ENCODE assay signal across 18 cellular contexts in the genomic region with DNA sequence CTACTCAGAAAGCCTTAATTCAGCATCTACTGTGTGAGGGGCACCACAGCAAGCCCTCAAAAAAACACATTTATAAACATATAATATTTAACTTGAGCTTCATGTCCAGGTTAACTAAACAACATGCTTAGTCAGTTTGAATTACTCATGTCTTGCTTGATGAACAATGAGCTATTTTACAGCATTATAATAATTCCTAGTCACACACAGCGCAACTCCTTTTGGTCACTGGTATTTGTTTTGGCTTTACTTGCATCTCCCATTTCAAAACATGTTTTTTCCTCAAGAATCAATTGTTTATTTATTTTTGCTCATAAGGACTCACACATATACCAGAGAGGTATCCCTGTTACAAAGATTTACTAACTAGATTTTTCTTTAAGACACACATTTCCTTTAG.
"Had no signal": no experiment of that assay in that cellular context is flagged by ENCODE, and none has a peak within 500 bp of the region (broad histone marks: within the 10 kb centered on the region; RNA-seq: fewer than 3 reads in every experiment).

No MANE protein-coding gene starts in this region.

- H3K36me3 Mint-ChIP-seq: natural killer cell; stimulated activated effector memory CD8-positive, alpha-beta T cell treated with anti-CD3 and anti-CD28 coated beads, Interleukin-12 subunit alpha, Interleukin-12 subunit beta, amount 100 ng/mL, for 72 hours; WTC11 had no signal

- H3K27me3 Mint-ChIP-seq: central memory CD8-positive, alpha-beta T cell; effector memory CD8-positive, alpha-beta T cell had no signal

- DNase-seq: activated CD4-positive, alpha-beta T cell treated with anti-CD3 and anti-CD28 coated beads for 48 hours; activated CD8-positive, alpha-beta memory T cell treated with anti-CD3 and anti-CD28 coated beads, Interleukin-2, amount 50 U/mL, for 48 hours; activated CD8-positive, alpha-beta T cell treated with anti-CD3 and anti-CD28 coated beads, Interleukin-2, amount 10 ng/mL, durations not matched to agents 7 days and 5 days; activated naive CD4-positive, alpha-beta T cell; activated naive CD8-positive, alpha-beta T cell treated with anti-CD3 and anti-CD28 coated beads, Interleukin-2, amount 50 U/mL, for 24 hours; effector memory CD8-positive, alpha-beta T cell; glutamatergic neuron; immature natural killer cell; natural killer cell; posterior cingulate gyrus; substantia nigra; transverse colon had no signal

- H3K4me3 Mint-ChIP-seq: activated CD8-positive, alpha-beta T cell treated with anti-CD3 and anti-CD28 coated beads, Interleukin-2, amount 10 ng/mL, durations not matched to agents 7 days and 5 days; activated naive CD8-positive, alpha-beta T cell treated with anti-CD3 and anti-CD28 coated beads, Interleukin-2, amount 50 U/mL, for 24 hours; activated T-helper 1 cell treated with anti-CD3 and anti-CD28 coated beads, Interleukin-12 subunit alpha, Interleukin-12 subunit beta, Interleukin-2, Interleukin-4 antibody, amounts not matched to agents 30 ng/mL and 10 ng/mL and 1 ng/mL, durations not matched to agents 14 hours and 24 hours and 36 hours; central memory CD8-positive, alpha-beta T cell; effector memory CD8-positive, alpha-beta T cell; immature natural killer cell; natural killer cell; stimulated activated effector memory CD8-positive, alpha-beta T cell treated with anti-CD3 and anti-CD28 coated beads, Interleukin-12 subunit alpha, Interleukin-12 subunit beta, amount 100 ng/mL, for 72 hours; WTC11 had no signal

- H3K4me1 Mint-ChIP-seq: central memory CD8-positive, alpha-beta T cell; immature natural killer cell; natural killer cell; stimulated activated effector memory CD8-positive, alpha-beta T cell treated with anti-CD3 and anti-CD28 coated beads, Interleukin-12 subunit alpha, Interleukin-12 subunit beta, amount 100 ng/mL, for 72 hours; WTC11 had no signal

- H3K9me3 Mint-ChIP-seq: activated naive CD8-positive, alpha-beta T cell treated with anti-CD3 and anti-CD28 coated beads, Interleukin-2, amount 50 U/mL, for 24 hours; activated T-helper 1 cell treated with anti-CD3 and anti-CD28 coated beads, Interleukin-12 subunit alpha, Interleukin-12 subunit beta, Interleukin-2, Interleukin-4 antibody, amounts not matched to agents 30 ng/mL and 10 ng/mL and 1 ng/mL, durations not matched to agents 14 hours and 24 hours and 36 hours; central memory CD8-positive, alpha-beta T cell; effector memory CD8-positive, alpha-beta T cell; immature natural killer cell; natural killer cell; stimulated activated effector memory CD8-positive, alpha-beta T cell treated with anti-CD3 and anti-CD28 coated beads, Interleukin-12 subunit alpha, Interleukin-12 subunit beta, amount 100 ng/mL, for 72 hours; WTC11 had no signal

- H3K4me1 ChIP-seq: right atrium auricular region had no signal

- H3K27ac Mint-ChIP-seq: activated CD8-positive, alpha-beta T cell treated with anti-CD3 and anti-CD28 coated beads, Interleukin-2, amount 10 ng/mL, durations not matched to agents 7 days and 5 days; activated naive CD8-positive, alpha-beta T cell treated with anti-CD3 and anti-CD28 coated beads, Interleukin-2, amount 50 U/mL, for 24 hours; activated T-helper 1 cell treated with anti-CD3 and anti-CD28 coated beads, Interleukin-12 subunit alpha, Interleukin-12 subunit beta, Interleukin-2, Interleukin-4 antibody, amounts not matched to agents 30 ng/mL and 10 ng/mL and 1 ng/mL, durations not matched to agents 14 hours and 24 hours and 36 hours; effector memory CD8-positive, alpha-beta T cell; immature natural killer cell; natural killer cell; stimulated activated effector memory CD8-positive, alpha-beta T cell treated with anti-CD3 and anti-CD28 coated beads, Interleukin-12 subunit alpha, Interleukin-12 subunit beta, amount 100 ng/mL, for 72 hours; WTC11 had no signal

- H3K4me3 ChIP-seq: right atrium auricular region, smooth muscle cell, transverse colon had no signal

- ATAC-seq: activated CD8-positive, alpha-beta T cell treated with anti-CD3 and anti-CD28 coated beads, Interleukin-2, amount 10 ng/mL, durations not matched to agents 7 days and 5 days; activated naive CD8-positive, alpha-beta T cell treated with anti-CD3 and anti-CD28 coated beads, Interleukin-2, amount 50 U/mL, for 24 hours; effector memory CD8-positive, alpha-beta T cell; natural killer cell; stimulated activated effector memory CD8-positive, alpha-beta T cell treated with anti-CD3 and anti-CD28 coated beads, Interleukin-12 subunit alpha, Interleukin-12 subunit beta, amount 100 ng/mL, for 72 hours; WTC11 had no signal

- H3K27ac ChIP-seq: right atrium auricular region, transverse colon had no signal

- H3K27me3 ChIP-seq: right atrium auricular region, transverse colon had no signal
